1 cellular context compared by ENCODE assay signal in the genomic region with DNA sequence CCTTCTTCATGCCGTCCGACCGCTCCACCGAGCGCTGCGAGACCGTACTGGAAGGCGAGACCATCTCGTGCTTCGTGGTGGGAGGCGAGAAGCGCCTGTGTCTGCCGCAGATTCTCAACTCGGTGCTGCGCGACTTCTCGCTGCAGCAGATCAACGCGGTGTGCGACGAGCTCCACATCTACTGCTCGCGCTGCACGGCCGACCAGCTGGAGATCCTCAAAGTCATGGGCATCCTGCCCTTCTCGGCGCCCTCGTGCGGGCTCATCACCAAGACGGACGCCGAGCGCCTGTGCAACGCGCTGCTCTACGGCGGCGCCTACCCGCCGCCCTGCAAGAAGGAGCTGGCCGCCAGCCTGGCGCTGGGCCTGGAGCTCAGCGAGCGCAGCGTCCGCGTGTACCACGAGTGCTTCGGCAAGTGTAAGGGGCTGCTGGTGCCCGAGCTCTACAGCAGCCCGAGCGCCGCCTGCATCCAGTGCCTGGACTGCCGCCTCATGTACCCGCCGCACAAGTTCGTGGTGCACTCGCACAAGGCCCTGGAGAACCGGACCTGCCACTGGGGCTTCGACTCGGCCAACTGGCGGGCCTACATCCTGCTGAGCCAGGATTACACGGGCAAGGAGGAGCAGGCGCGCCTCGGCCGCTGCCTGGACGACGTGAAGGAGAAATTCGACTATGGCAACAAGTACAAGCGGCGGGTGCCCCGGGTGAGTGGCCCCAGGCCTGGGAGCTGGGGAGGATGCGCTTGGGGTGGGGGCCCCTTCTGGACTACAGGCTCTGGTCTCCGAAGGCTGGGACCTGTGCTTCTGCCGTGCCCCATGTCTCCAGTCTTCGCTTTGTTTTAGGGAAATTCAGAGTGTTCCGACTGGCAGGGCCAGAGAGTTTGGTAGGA.
A peak's percentile ranks its signal among the peaks of the same experiment; 100 is the strongest.
TF ChIP-seq lines count a peak whose summit lies in the region.

No MANE protein-coding gene starts in this region.

TF ChIP-seq in HepG2, 621 proteins besides CTCF, POLR2A, EP300 and RAD21 (continued from another document and continues in another):
- TF ChIP-seq, protein P1, sequence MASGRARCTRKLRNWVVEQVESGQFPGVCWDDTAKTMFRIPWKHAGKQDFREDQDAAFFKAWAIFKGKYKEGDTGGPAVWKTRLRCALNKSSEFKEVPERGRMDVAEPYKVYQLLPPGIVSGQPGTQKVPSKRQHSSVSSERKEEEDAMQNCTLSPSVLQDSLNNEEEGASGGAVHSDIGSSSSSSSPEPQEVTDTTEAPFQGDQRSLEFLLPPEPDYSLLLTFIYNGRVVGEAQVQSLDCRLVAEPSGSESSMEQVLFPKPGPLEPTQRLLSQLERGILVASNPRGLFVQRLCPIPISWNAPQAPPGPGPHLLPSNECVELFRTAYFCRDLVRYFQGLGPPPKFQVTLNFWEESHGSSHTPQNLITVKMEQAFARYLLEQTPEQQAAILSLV (CRISPR knock-in tag; IDR thresholded peaks at IDR 0.05; ENCODE audit: borderline replicate concordance): no peak
- no peak; the same call in 1 of the 2 replicates for TF ChIP-seq ZFP90 (CRISPR knock-in tag; IDR thresholded peaks at IDR 0.05; ENCODE audit: borderline replicate concordance)
- no peak for TF ChIP-seq ZSCAN29 (CRISPR knock-in tag; conservative IDR thresholded peaks at IDR 0.05)
- TF ChIP-seq, protein P2, sequence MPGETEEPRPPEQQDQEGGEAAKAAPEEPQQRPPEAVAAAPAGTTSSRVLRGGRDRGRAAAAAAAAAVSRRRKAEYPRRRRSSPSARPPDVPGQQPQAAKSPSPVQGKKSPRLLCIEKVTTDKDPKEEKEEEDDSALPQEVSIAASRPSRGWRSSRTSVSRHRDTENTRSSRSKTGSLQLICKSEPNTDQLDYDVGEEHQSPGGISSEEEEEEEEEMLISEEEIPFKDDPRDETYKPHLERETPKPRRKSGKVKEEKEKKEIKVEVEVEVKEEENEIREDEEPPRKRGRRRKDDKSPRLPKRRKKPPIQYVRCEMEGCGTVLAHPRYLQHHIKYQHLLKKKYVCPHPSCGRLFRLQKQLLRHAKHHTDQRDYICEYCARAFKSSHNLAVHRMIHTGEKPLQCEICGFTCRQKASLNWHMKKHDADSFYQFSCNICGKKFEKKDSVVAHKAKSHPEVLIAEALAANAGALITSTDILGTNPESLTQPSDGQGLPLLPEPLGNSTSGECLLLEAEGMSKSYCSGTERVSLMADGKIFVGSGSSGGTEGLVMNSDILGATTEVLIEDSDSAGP (CRISPR knock-in tag; IDR thresholded peaks at IDR 0.05; ENCODE audit: borderline replicate concordance): peak; percentile 73; the same call in 1 of the 2 replicates
- TF ChIP-seq ZNF570 (CRISPR knock-in tag; IDR thresholded peaks at IDR 0.05; ENCODE audit: borderline replicate concordance): no peak
- TF ChIP-seq ZNF749 (CRISPR knock-in tag; IDR thresholded peaks at IDR 0.05; ENCODE audit: borderline replicate concordance): no peak
- TF ChIP-seq, protein P3, sequence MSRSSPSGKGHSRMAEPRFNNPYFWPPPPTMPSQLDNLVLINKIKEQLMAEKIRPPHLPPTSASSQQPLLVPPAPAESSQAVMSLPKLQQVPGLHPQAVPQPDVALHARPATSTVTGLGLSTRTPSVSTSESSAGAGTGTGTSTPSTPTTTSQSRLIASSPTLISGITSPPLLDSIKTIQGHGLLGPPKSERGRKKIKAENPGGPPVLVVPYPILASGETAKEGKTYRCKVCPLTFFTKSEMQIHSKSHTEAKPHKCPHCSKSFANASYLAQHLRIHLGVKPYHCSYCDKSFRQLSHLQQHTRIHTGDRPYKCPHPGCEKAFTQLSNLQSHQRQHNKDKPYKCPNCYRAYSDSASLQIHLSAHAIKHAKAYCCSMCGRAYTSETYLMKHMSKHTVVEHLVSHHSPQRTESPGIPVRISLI (CRISPR knock-in tag; IDR thresholded peaks at IDR 0.05; ENCODE audit: borderline replicate concordance): no peak
- no peak for TF ChIP-seq NFE2 (CRISPR knock-in tag; IDR thresholded peaks at IDR 0.05)
- TF ChIP-seq PHF8 (CRISPR knock-in tag; IDR thresholded peaks at IDR 0.05): peak; percentile 52
- TF ChIP-seq, protein P4, sequence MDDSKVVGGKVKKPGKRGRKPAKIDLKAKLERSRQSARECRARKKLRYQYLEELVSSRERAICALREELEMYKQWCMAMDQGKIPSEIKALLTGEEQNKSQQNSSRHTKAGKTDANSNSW (CRISPR knock-in tag; IDR thresholded peaks at IDR 0.05; ENCODE audit: borderline replicate concordance): 0 out of 2 replicates have a peak, but pooled peaks have one; percentile 43
- no peak for TF ChIP-seq ZNF326 (CRISPR knock-in tag; IDR thresholded peaks at IDR 0.05; ENCODE audit: borderline replicate concordance)
- TF ChIP-seq, protein P5, sequence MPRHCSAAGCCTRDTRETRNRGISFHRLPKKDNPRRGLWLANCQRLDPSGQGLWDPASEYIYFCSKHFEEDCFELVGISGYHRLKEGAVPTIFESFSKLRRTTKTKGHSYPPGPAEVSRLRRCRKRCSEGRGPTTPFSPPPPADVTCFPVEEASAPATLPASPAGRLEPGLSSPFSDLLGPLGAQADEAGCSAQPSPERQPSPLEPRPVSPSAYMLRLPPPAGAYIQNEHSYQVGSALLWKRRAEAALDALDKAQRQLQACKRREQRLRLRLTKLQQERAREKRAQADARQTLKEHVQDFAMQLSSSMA (CRISPR knock-in tag; IDR thresholded peaks at IDR 0.05): no peak
- no peak for TF ChIP-seq ZBTB8A (CRISPR knock-in tag; IDR thresholded peaks at IDR 0.05; ENCODE audit: borderline replicate concordance, low read depth)
- no peak for TF ChIP-seq ZKSCAN5 (CRISPR knock-in tag; IDR thresholded peaks at IDR 0.05)
- TF ChIP-seq ZBTB20 (CRISPR knock-in tag; IDR thresholded peaks at IDR 0.05; ENCODE audit: borderline replicate concordance, low read depth): no peak
- TF ChIP-seq KDM1A (CRISPR knock-in tag; IDR thresholded peaks at IDR 0.05): no peak
- TF ChIP-seq, protein P6, sequence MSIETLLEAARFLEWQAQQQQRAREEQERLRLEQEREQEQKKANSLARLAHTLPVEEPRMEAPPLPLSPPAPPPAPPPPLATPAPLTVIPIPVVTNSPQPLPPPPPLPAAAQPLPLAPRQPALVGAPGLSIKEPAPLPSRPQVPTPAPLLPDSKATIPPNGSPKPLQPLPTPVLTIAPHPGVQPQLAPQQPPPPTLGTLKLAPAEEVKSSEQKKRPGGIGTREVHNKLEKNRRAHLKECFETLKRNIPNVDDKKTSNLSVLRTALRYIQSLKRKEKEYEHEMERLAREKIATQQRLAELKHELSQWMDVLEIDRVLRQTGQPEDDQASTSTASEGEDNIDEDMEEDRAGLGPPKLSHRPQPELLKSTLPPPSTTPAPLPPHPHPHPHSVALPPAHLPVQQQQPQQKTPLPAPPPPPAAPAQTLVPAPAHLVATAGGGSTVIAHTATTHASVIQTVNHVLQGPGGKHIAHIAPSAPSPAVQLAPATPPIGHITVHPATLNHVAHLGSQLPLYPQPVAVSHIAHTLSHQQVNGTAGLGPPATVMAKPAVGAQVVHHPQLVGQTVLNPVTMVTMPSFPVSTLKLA (IDR thresholded peaks at IDR 0.05): no peak
- TF ChIP-seq ZNF543 (CRISPR knock-in tag; IDR thresholded peaks at IDR 0.05): peak; percentile 47; the same call in 1 of the 2 replicates
- no peak for TF ChIP-seq KDM5A (IDR thresholded peaks at IDR 0.05; ENCODE audit: borderline replicate concordance, low read length)
- TF ChIP-seq MZF1 (CRISPR knock-in tag; IDR thresholded peaks at IDR 0.05; ENCODE audit: borderline replicate concordance): no peak
- no peak for TF ChIP-seq RBM39 (IDR thresholded peaks at IDR 0.05; ENCODE audit: low read depth, low read length, poor library complexity, severe bottlenecking)
- no peak for TF ChIP-seq ZNF230 (CRISPR knock-in tag; IDR thresholded peaks at IDR 0.05)
- no peak for TF ChIP-seq RBAK (CRISPR knock-in tag; IDR thresholded peaks at IDR 0.05)
- TF ChIP-seq ZBTB7B (CRISPR knock-in tag; IDR thresholded peaks at IDR 0.05): 0 out of 2 replicates have a peak, but pooled peaks have one; percentile 36
- no peak for TF ChIP-seq SMYD3 (CRISPR knock-in tag; IDR thresholded peaks at IDR 0.05)
- no peak for TF ChIP-seq FOXO1 (CRISPR knock-in tag; IDR thresholded peaks at IDR 0.05)
- no peak for TF ChIP-seq SATB2 (CRISPR knock-in tag; IDR thresholded peaks at IDR 0.05)
- TF ChIP-seq ZNF569 (CRISPR knock-in tag; IDR thresholded peaks at IDR 0.05; ENCODE audit: borderline replicate concordance): no peak
- TF ChIP-seq, protein P7, sequence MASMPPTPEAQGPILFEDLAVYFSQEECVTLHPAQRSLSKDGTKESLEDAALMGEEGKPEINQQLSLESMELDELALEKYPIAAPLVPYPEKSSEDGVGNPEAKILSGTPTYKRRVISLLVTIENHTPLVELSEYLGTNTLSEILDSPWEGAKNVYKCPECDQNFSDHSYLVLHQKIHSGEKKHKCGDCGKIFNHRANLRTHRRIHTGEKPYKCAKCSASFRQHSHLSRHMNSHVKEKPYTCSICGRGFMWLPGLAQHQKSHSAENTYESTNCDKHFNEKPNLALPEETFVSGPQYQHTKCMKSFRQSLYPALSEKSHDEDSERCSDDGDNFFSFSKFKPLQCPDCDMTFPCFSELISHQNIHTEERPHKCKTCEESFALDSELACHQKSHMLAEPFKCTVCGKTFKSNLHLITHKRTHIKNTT (CRISPR knock-in tag; IDR thresholded peaks at IDR 0.05): no peak
- 0 out of 2 replicates have a peak, but pooled peaks have one; percentile 12 for TF ChIP-seq TOE1 (CRISPR knock-in tag; IDR thresholded peaks at IDR 0.05)
- no peak for TF ChIP-seq GATAD2A (CRISPR knock-in tag; IDR thresholded peaks at IDR 0.05)
- TF ChIP-seq, protein P8, sequence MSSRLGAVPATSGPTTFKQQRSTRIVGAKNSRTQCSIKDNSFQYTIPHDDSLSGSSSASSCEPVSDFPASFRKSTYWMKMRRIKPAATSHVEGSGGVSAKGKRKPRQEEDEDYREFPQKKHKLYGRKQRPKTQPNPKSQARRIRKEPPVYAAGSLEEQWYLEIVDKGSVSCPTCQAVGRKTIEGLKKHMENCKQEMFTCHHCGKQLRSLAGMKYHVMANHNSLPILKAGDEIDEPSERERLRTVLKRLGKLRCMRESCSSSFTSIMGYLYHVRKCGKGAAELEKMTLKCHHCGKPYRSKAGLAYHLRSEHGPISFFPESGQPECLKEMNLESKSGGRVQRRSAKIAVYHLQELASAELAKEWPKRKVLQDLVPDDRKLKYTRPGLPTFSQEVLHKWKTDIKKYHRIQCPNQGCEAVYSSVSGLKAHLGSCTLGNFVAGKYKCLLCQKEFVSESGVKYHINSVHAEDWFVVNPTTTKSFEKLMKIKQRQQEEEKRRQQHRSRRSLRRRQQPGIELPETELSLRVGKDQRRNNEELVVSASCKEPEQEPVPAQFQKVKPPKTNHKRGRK (CRISPR knock-in tag; IDR thresholded peaks at IDR 0.05): no peak
- no peak for TF ChIP-seq ZSCAN12 (CRISPR knock-in tag; IDR thresholded peaks at IDR 0.05)
- no peak for TF ChIP-seq CBFB (CRISPR knock-in tag; IDR thresholded peaks at IDR 0.05)
- no peak for TF ChIP-seq CHCHD3 (CRISPR knock-in tag; IDR thresholded peaks at IDR 0.05)
- peak; percentile 59 for TF ChIP-seq KDM2A (CRISPR knock-in tag; IDR thresholded peaks at IDR 0.05; ENCODE audit: borderline replicate concordance, low read depth)
- TF ChIP-seq ZNF660 (CRISPR knock-in tag; IDR thresholded peaks at IDR 0.05; ENCODE audit: borderline replicate concordance, low read depth): no peak
- TF ChIP-seq SAFB2 (CRISPR knock-in tag; IDR thresholded peaks at IDR 0.05; ENCODE audit: borderline replicate concordance, low read depth): no peak
- no peak for TF ChIP-seq ZNF614 (CRISPR knock-in tag; IDR thresholded peaks at IDR 0.05; ENCODE audit: borderline replicate concordance)
- TF ChIP-seq ETV5 (CRISPR knock-in tag; IDR thresholded peaks at IDR 0.05; ENCODE audit: borderline replicate concordance): no peak; the same call in 1 of the 2 replicates
- TF ChIP-seq, protein P9, sequence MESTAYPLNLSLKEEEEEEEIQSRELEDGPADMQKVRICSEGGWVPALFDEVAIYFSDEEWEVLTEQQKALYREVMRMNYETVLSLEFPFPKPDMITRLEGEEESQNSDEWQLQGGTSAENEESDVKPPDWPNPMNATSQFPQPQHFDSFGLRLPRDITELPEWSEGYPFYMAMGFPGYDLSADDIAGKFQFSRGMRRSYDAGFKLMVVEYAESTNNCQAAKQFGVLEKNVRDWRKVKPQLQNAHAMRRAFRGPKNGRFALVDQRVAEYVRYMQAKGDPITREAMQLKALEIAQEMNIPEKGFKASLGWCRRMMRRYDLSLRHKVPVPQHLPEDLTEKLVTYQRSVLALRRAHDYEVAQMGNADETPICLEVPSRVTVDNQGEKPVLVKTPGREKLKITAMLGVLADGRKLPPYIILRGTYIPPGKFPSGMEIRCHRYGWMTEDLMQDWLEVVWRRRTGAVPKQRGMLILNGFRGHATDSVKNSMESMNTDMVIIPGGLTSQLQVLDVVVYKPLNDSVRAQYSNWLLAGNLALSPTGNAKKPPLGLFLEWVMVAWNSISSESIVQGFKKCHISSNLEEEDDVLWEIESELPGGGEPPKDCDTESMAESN (CRISPR knock-in tag; conservative IDR thresholded peaks at IDR 0.05): peak; percentile 32; the same call in 1 of the 2 replicates
- no peak for TF ChIP-seq ZNF225 (CRISPR knock-in tag; IDR thresholded peaks at IDR 0.05)
- TF ChIP-seq, protein P10, sequence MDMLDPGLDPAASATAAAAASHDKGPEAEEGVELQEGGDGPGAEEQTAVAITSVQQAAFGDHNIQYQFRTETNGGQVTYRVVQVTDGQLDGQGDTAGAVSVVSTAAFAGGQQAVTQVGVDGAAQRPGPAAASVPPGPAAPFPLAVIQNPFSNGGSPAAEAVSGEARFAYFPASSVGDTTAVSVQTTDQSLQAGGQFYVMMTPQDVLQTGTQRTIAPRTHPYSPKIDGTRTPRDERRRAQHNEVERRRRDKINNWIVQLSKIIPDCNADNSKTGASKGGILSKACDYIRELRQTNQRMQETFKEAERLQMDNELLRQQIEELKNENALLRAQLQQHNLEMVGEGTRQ (IDR thresholded peaks at IDR 0.05; ENCODE audit: low read depth, low read length): no peak
- TF ChIP-seq, protein P10 (CRISPR knock-in tag; IDR thresholded peaks at IDR 0.05; ENCODE audit: borderline replicate concordance): no peak
- TF ChIP-seq ZNF563 (CRISPR knock-in tag; IDR thresholded peaks at IDR 0.05): no peak
- TF ChIP-seq, protein P11, sequence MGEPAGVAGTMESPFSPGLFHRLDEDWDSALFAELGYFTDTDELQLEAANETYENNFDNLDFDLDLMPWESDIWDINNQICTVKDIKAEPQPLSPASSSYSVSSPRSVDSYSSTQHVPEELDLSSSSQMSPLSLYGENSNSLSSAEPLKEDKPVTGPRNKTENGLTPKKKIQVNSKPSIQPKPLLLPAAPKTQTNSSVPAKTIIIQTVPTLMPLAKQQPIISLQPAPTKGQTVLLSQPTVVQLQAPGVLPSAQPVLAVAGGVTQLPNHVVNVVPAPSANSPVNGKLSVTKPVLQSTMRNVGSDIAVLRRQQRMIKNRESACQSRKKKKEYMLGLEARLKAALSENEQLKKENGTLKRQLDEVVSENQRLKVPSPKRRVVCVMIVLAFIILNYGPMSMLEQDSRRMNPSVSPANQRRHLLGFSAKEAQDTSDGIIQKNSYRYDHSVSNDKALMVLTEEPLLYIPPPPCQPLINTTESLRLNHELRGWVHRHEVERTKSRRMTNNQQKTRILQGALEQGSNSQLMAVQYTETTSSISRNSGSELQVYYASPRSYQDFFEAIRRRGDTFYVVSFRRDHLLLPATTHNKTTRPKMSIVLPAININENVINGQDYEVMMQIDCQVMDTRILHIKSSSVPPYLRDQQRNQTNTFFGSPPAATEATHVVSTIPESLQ (CRISPR knock-in tag; conservative IDR thresholded peaks at IDR 0.05): no peak
